ENCODE assay signal across 28 cellular contexts in genomic region chr22:18931905-18932652, GRCh38. TPM values are rescaled to one million over a fixed set of nuclear protein-coding genes. Genes with fewer than 3 reads are reported as not detected.
DNase-seq lines count a peak whose midpoint lies in the region; ATAC-seq, FAIRE-seq and TF ChIP-seq lines count a peak whose summit lies in the region.
"Had no signal": no experiment of that assay in that cellular context is flagged by ENCODE, and none has a peak within 500 bp of the region (broad histone marks: within the 10 kb centered on the region; RNA-seq: fewer than 3 reads in every experiment).

No MANE protein-coding gene starts in this region.

- no peaks in the 10 kb centered on the region for H3K36me3 ChIP-seq in GM12878 (ENCODE audit: control insufficient read depth in 2 of 2, insufficient read depth in 2 of 2, low read length in 1 of 2)
- no peaks in the 10 kb centered on the region for H3K36me3 ChIP-seq in psoas muscle (ENCODE audit: insufficient read depth in 1 of 2, low read depth in 1 of 2)
- H3K36me3 ChIP-seq: BE2C, BLaER1 had no signal

- H3K36me3 Mint-ChIP-seq in activated T-cell treated with anti-CD3 and anti-CD28 coated beads, Interleukin-2, amount 50 U/mL, for 72 hours (ENCODE audit: insufficient read depth in 2 of 2) = no peaks in the 10 kb centered on the region
- H3K36me3 Mint-ChIP-seq: CD14-positive monocyte; CD4-positive, alpha-beta memory T cell; CD4-positive, CD25-positive, alpha-beta regulatory T cell; CD8-positive, alpha-beta memory T cell had no signal

- peak; percentile 32 to 33 for ATAC-seq in activated T-cell treated with anti-CD3 and anti-CD28 coated beads, Interleukin-2, amount 50 U/mL, for 72 hours (replicated peaks in 1 of 2)
- ATAC-seq in stimulated activated naive CD8-positive, alpha-beta T cell treated with anti-CD3 and anti-CD28 coated beads, Interleukin-15, amount 100 ng/mL, for 72 hours = peak; percentile 73
- ATAC-seq in stimulated activated naive CD8-positive, alpha-beta T cell treated with anti-CD3 and anti-CD28 coated beads, Interleukin-15, Interleukin-2, amounts not matched to agents 100 U/mL and 50 U/mL, for 24 hours = no peak
- ATAC-seq in GM12878 (peak; percentile 72), psoas muscle (no peak)

- no peaks in the 10 kb centered on the region for H3K27me3 ChIP-seq in GM12878 (replicated peaks in 1 of 2; ENCODE audit: control insufficient read depth in 2 of 2, insufficient read depth in 2 of 2, low read length in 1 of 2)
- H3K27me3 ChIP-seq in psoas muscle (ENCODE audit: insufficient read depth in 3 of 3, low read length in 2 of 3) = no peaks in the 10 kb centered on the region
- H3K27me3 ChIP-seq: BE2C, BLaER1 had no signal

- TF ChIP-seq CTCF in GM12878 (IDR thresholded peaks at IDR 0.05 in 2 of 3, conservative IDR thresholded peaks at IDR 0.05 in 1 of 3; ENCODE audit: control insufficient read depth in 2 of 3, extremely low read depth in 1 of 3, insufficient read depth in 1 of 3, low read depth in 3 of 3, low read length in 3 of 3) = no peak
- TF ChIP-seq CTCF in psoas muscle (IDR thresholded peaks at IDR 0.05) = no peak

- no peak for TF ChIP-seq RAD21 in GM12878 (IDR thresholded peaks at IDR 0.05; ENCODE audit: insufficient read depth, low read depth, low read length)

- no peak overlapping the region for H3K27ac ChIP-seq in GM12878 (ENCODE audit: control insufficient read depth, insufficient read depth)
- H3K27ac ChIP-seq in psoas muscle = no peak overlapping the region
- H3K27ac ChIP-seq: BLaER1 had no signal

- H3K4me3 ChIP-seq in GM12878 (no peak overlapping the region), psoas muscle (no peak overlapping the region)
- H3K4me3 ChIP-seq: BLaER1 had no signal

- H3K4me1 ChIP-seq in GM12878 (ENCODE audit: control insufficient read depth, insufficient read depth, low read length) = no peaks in the 10 kb centered on the region
- H3K4me1 ChIP-seq in psoas muscle = no peaks in the 10 kb centered on the region
- H3K4me1 ChIP-seq: BE2C, BLaER1 had no signal

- SMC1A ChIA-PET in GM12878 (lab: Charles Lee; ENCODE audit: uncharacterized antibody, unreplicated experiment) = no interaction called here

- intact Hi-C loops in GM12878 (cut with micrococcal nuclease; ENCODE audit: unreplicated experiment) = no loop called here
- intact Hi-C loops in psoas muscle (cut with DNase I) = no loop called here

- no peaks in the 10 kb centered on the region for H3K9me3 Mint-ChIP-seq in activated T-cell treated with anti-CD3 and anti-CD28 coated beads, Interleukin-2, amount 50 U/mL, for 72 hours
- H3K9me3 Mint-ChIP-seq in stimulated activated naive CD8-positive, alpha-beta T cell treated with anti-CD3 and anti-CD28 coated beads, Interleukin-15, amount 100 ng/mL, for 72 hours = no peaks in the 10 kb centered on the region
- H3K9me3 Mint-ChIP-seq: CD14-positive monocyte; CD4-positive, alpha-beta memory T cell; CD4-positive, CD25-positive, alpha-beta regulatory T cell; CD8-positive, alpha-beta memory T cell had no signal

- CTCF ChIA-PET in GM12878 (lab: Yijun Ruan, JAX) = no interaction called here

- H3K9me3 ChIP-seq in GM12878 (replicated peaks; ENCODE audit: control insufficient read depth, insufficient read depth, low read length) = no peaks in the 10 kb centered on the region
- no peaks in the 10 kb centered on the region for H3K9me3 ChIP-seq in psoas muscle
- H3K9me3 ChIP-seq: BE2C, BLaER1 had no signal

- no peak for FAIRE-seq in GM12878 (lab: Jason Lieb, UNC)
- FAIRE-seq: A204.1, GM12891, GM19239 had no signal

- POLR2A ChIA-PET in GM12878 (lab: Charles Lee) = no interaction called here

- no peaks in the 10 kb centered on the region for H3K4me1 Mint-ChIP-seq in activated T-cell treated with anti-CD3 and anti-CD28 coated beads, Interleukin-2, amount 50 U/mL, for 72 hours (ENCODE audit: low read depth)
- H3K4me1 Mint-ChIP-seq in stimulated activated naive CD8-positive, alpha-beta T cell treated with anti-CD3 and anti-CD28 coated beads, Interleukin-15, amount 100 ng/mL, for 72 hours = no peaks in the 10 kb centered on the region
- H3K4me1 Mint-ChIP-seq: CD14-positive monocyte; CD4-positive, alpha-beta memory T cell; CD4-positive, CD25-positive, alpha-beta regulatory T cell; CD8-positive, alpha-beta memory T cell had no signal

- BruUV-seq in GM12878 (replicated peaks; lab: Mats Ljungman, UMichigan) = no TSS peak

- H3K79me2 ChIP-seq in GM12878 (ENCODE audit: control insufficient read depth, insufficient read depth, low read length) = no peaks in the 10 kb centered on the region

- in situ Hi-C loops in GM12878 (cut with MboI) = no loop called here

- RAD21 ChIA-PET in GM12878 (lab: Charles Lee; ENCODE audit: unreplicated experiment) = no interaction called here

- DNase-seq in activated T-cell treated with anti-CD3 and anti-CD28 coated beads, Interleukin-2, amount 50 U/mL, for 72 hours = no peak
- DNase-seq in activated T-cell treated with anti-CD3 and anti-CD28 coated beads for 4 hours (no peak), GM12878 (ENCODE audit: low read depth, low spot score) (no peak), NAMALWA (ENCODE audit: low spot score) (no peak), psoas muscle (no peak)
- no peak for DNase-seq in stimulated activated naive CD8-positive, alpha-beta T cell treated with anti-CD3 and anti-CD28 coated beads, Interleukin-15, amount 100 ng/mL, for 72 hours
- DNase-seq in stimulated activated naive CD8-positive, alpha-beta T cell treated with anti-CD3 and anti-CD28 coated beads, Interleukin-15, Interleukin-2, amounts not matched to agents 100 U/mL and 50 U/mL, for 24 hours = no peak
- DNase-seq: 8988T; ACHN; BE2C; C1 segment of cervical spinal cord; CD4-positive, alpha-beta memory T cell; CD4-positive, CD25-positive, alpha-beta regulatory T cell; CD8-positive, alpha-beta memory T cell; COR-L47; DMS 273 treated with DMSO at 0.1 percent for 48 hours; DMS153; DMS53; DMS79; DND-41; EL; GDM1 had no signal

- H2AFZ ChIP-seq in GM12878 (ENCODE audit: control insufficient read depth, low read depth, low read length) = no peak overlapping the region

- no peak overlapping the region for H3K27ac Mint-ChIP-seq in activated T-cell treated with anti-CD3 and anti-CD28 coated beads, Interleukin-2, amount 50 U/mL, for 72 hours
- H3K27ac Mint-ChIP-seq in stimulated activated naive CD8-positive, alpha-beta T cell treated with anti-CD3 and anti-CD28 coated beads, Interleukin-15, amount 100 ng/mL, for 72 hours = no peak overlapping the region
- H3K27ac Mint-ChIP-seq: CD14-positive monocyte; CD4-positive, alpha-beta memory T cell; CD4-positive, CD25-positive, alpha-beta regulatory T cell; CD8-positive, alpha-beta memory T cell had no signal

- H3K27me3 Mint-ChIP-seq in activated T-cell treated with anti-CD3 and anti-CD28 coated beads, Interleukin-2, amount 50 U/mL, for 72 hours (ENCODE audit: low read depth) = no peaks in the 10 kb centered on the region
- H3K27me3 Mint-ChIP-seq in stimulated activated naive CD8-positive, alpha-beta T cell treated with anti-CD3 and anti-CD28 coated beads, Interleukin-15, amount 100 ng/mL, for 72 hours = no peaks in the 10 kb centered on the region
- H3K27me3 Mint-ChIP-seq: CD4-positive, alpha-beta memory T cell; CD4-positive, CD25-positive, alpha-beta regulatory T cell; CD8-positive, alpha-beta memory T cell had no signal

- H4K20me1 ChIP-seq in GM12878 (ENCODE audit: control insufficient read depth, insufficient read depth) = no peaks in the 10 kb centered on the region
- H4K20me1 ChIP-seq: BLaER1 had no signal

- WGBS in GM12878 (ENCODE audit: insufficient coverage, insufficient replicate concordance, low lambda C conversion rate, missing lambda C conversion rate) = no CpG with 5 or more reads among the region's 16 CpGs
- WGBS in psoas muscle, 3 donors = no CpG with 5 or more reads among the region's 16 CpGs

- no peak overlapping the region for H3K9ac ChIP-seq in GM12878 (ENCODE audit: control insufficient read depth, insufficient read depth, low read length)
- H3K9ac ChIP-seq: BLaER1 had no signal

- no peak overlapping the region for H3K4me2 ChIP-seq in GM12878 (ENCODE audit: control insufficient read depth, insufficient read depth)
- H3K4me2 ChIP-seq: BLaER1 had no signal

- no peak for TF ChIP-seq EP300 in GM12878 (IDR thresholded peaks at IDR 0.05; ENCODE audit: borderline replicate concordance in 1 of 2, control insufficient read depth in 1 of 2, low read depth in 2 of 2, low read length in 2 of 2)

- no peak for TF ChIP-seq POLR2A in GM12878 (IDR thresholded peaks at IDR 0.05; ENCODE audit: low read depth, low read length)

- no peak overlapping the region for H3K4me3 Mint-ChIP-seq in activated T-cell treated with anti-CD3 and anti-CD28 coated beads, Interleukin-2, amount 50 U/mL, for 72 hours
- H3K4me3 Mint-ChIP-seq in stimulated activated naive CD8-positive, alpha-beta T cell treated with anti-CD3 and anti-CD28 coated beads, Interleukin-15, amount 100 ng/mL, for 72 hours = no peak overlapping the region
- H3K4me3 Mint-ChIP-seq: CD14-positive monocyte; CD4-positive, alpha-beta memory T cell; CD4-positive, CD25-positive, alpha-beta regulatory T cell; CD8-positive, alpha-beta memory T cell had no signal

RNA-seq across cellular contexts. Expression of gene PRODH, which starts 4.0 kb away (rescaled TPM):
- total RNA-seq in activated T-cell treated with anti-CD3 and anti-CD28 coated beads, Interleukin-2, amount 50 U/mL, for 72 hours = 1 to 10 TPM in 1 of 2 donors, under 1 TPM in 1; 0.76 to 1.1 TPM
- 0.19 TPM in 1 of 2 replicates, not detected in the other for total RNA-seq in GM12878 (2013; cell fraction: nucleolus; rRNA removed)
- total RNA-seq in GM12878 (2014; rRNA removed) = 0.05 and 0.06 TPM in 2 replicates
- 0.05 TPM in 1 of 2 replicates, not detected in the other for total RNA-seq in GM12878 (2014; rRNA removed; fragmentation: Illumina TruSeq; extraction: Trizol)
- total RNA-seq in GM12878 (2021) = 0.13 TPM in 1 of 2 replicates, not detected in the other
- not detected for polyA plus RNA-seq in GM12878 (2011; ENCODE audit: low read depth)
- polyA plus RNA-seq in GM12878 (2011; rRNA removed) = 0.10 TPM in 2 replicates
- 0.10 and 0.20 TPM in 2 replicates for polyA plus RNA-seq in GM12878 (2011; cell fraction: cytosol; rRNA removed)
- polyA plus RNA-seq in GM12878 (2011; cell fraction: nucleus; rRNA removed) = 2.3 and 3.0 TPM in 2 replicates
- polyA plus RNA-seq in GM12878 (2012) = 0.17 and 0.19 TPM in 2 replicates
- not detected in 2 replicates for polyA plus RNA-seq in GM12878 (2014; fragmentation: Illumina TruSeq; extraction: Trizol)
- not detected for polyA plus RNA-seq in GM12878 (2014; fragmentation: Nextera tagmentation; extraction: Ambion mirVana)
- 0.03 and 0.09 TPM in 2 replicates for polyA plus RNA-seq in GM12878 (2014; rRNA removed)
- under 1 TPM in 1 of 2 experiments, not detected in 1; 0.08 TPM for polyA plus RNA-seq in GM12878 (2016; fragmentation: Nextera tagmentation; extraction: Ambion mirVana)
- 0.22 and 1.2 TPM in 2 replicates for polyA minus RNA-seq in GM12878 (2011; rRNA and poly(A)+ RNA removed)
- not detected in 2 replicates for polyA minus RNA-seq in GM12878 (2011; cell fraction: cytosol; rRNA and poly(A)+ RNA removed)
- polyA minus RNA-seq in GM12878 (2011; cell fraction: nucleus; rRNA and poly(A)+ RNA removed) = 0.48 and 1.3 TPM in 2 replicates
- total RNA-seq in psoas muscle = 10 to 100 TPM in 3 of 4 donors, 1 to 10 TPM in 1; 4.5 to 52.6 (median 14.0) TPM
- polyA plus RNA-seq in psoas muscle = 10 to 100 TPM in 1 of 3 donors, 1 to 10 TPM in 2; 1.6 to 11.3 (median 4.5) TPM
- total RNA-seq: CD4-positive, CD25-positive, alpha-beta regulatory T cell had no signal
- polyA plus RNA-seq: AG04450; CD14-positive monocyte; CD4-positive, CD25-positive, alpha-beta regulatory T cell had no signal

RNA-seq across cellular contexts. Expression of gene DGCR6, which starts 26.0 kb away (rescaled TPM):
- total RNA-seq in activated T-cell treated with anti-CD3 and anti-CD28 coated beads, Interleukin-2, amount 50 U/mL, for 72 hours = 1 to 10 TPM; 2.5 to 2.9 TPM
- total RNA-seq in GM12878 (2013; cell fraction: nucleolus; rRNA removed) = 0.65 and 0.76 TPM in 2 replicates
- total RNA-seq in GM12878 (2014; rRNA removed) = 0.11 and 0.27 TPM in 2 replicates
- total RNA-seq in GM12878 (2014; rRNA removed; fragmentation: Illumina TruSeq; extraction: Trizol) = 0.13 TPM in 1 of 2 replicates, not detected in the other
- total RNA-seq in GM12878 (2021) = 0.13 and 0.31 TPM in 2 replicates
- not detected for polyA plus RNA-seq in GM12878 (2011; ENCODE audit: low read depth)
- 0.19 and 0.30 TPM in 2 replicates for polyA plus RNA-seq in GM12878 (2011; rRNA removed)
- 0.43 and 0.84 TPM in 2 replicates for polyA plus RNA-seq in GM12878 (2011; cell fraction: cytosol; rRNA removed)
- 0.59 and 1.1 TPM in 2 replicates for polyA plus RNA-seq in GM12878 (2011; cell fraction: nucleus; rRNA removed)
- 0.11 and 0.16 TPM in 2 replicates for polyA plus RNA-seq in GM12878 (2012)
- 0.06 and 0.19 TPM in 2 replicates for polyA plus RNA-seq in GM12878 (2014; fragmentation: Illumina TruSeq; extraction: Trizol)
- polyA plus RNA-seq in GM12878 (2014; fragmentation: Nextera tagmentation; extraction: Ambion mirVana) = not detected
- 0.08 and 0.22 TPM in 2 replicates for polyA plus RNA-seq in GM12878 (2014; rRNA removed)
- polyA plus RNA-seq in GM12878 (2016; fragmentation: Nextera tagmentation; extraction: Ambion mirVana) = under 1 TPM; 0.36 to 0.54 TPM
- polyA minus RNA-seq in GM12878 (2011; rRNA and poly(A)+ RNA removed) = 0.31 TPM in 1 of 2 replicates, not detected in the other
- polyA minus RNA-seq in GM12878 (2011; cell fraction: cytosol; rRNA and poly(A)+ RNA removed) = not detected in 2 replicates
- 0.77 and 1.1 TPM in 2 replicates for polyA minus RNA-seq in GM12878 (2011; cell fraction: nucleus; rRNA and poly(A)+ RNA removed)
- 10 to 100 TPM; 13.1 to 30.6 (median 21.7) TPM for total RNA-seq in psoas muscle
- polyA plus RNA-seq in psoas muscle = 10 to 100 TPM in 1 of 3 donors, 1 to 10 TPM in 2; 8.0 to 27.7 (median 8.9) TPM

Comparison
In these comparisons a context has a peak if more than half of its experiments do, and no peak if none do; other contexts are left out.
1. ATAC-seq: peak in activated T-cell treated with anti-CD3 and anti-CD28 coated beads, Interleukin-2, amount 50 U/mL, for 72 hours (2 of 2), stimulated activated naive CD8-positive, alpha-beta T cell treated with anti-CD3 and anti-CD28 coated beads, Interleukin-15, amount 100 ng/mL, for 72 hours (single experiment) and GM12878 (single experiment); none in stimulated activated naive CD8-positive, alpha-beta T cell treated with anti-CD3 and anti-CD28 coated beads, Interleukin-15, Interleukin-2, amounts not matched to agents 100 U/mL and 50 U/mL, for 24 hours (single experiment) and psoas muscle (0 of 4).